Comparison of ENCODE assay signal across 26 cellular contexts in genomic region chr3:57409471-57409870, GRCh38.
"Had no signal": no experiment of that assay in that cellular context is flagged by ENCODE, and none has a peak within 500 bp of the region (broad histone marks: within the 10 kb centered on the region; RNA-seq: fewer than 3 reads in every experiment).

No MANE protein-coding gene starts in this region.

- DNase-seq: naive thymus-derived CD4-positive, alpha-beta T cell; natural killer cell; occipital lobe; ovary; posterior cingulate gyrus; psoas muscle; right cardiac atrium; right lobe of liver; sigmoid colon; small intestine; stimulated activated CD4-positive, alpha-beta T cell treated with anti-CD3 and anti-CD28 coated beads, Interleukin-1b, Interleukin-23, amount 100 ng/mL, for 48 hours; stimulated activated CD4-positive, alpha-beta T cell treated with anti-CD3 and anti-CD28 coated beads, Interleukin-4, amount 100 ng/mL, for 1 hour; stimulated activated CD4-positive, alpha-beta T cell treated with anti-CD3 and anti-CD28 coated beads, Interleukin-4, amount 100 ng/mL, for 4 hours; stimulated activated CD8-positive, alpha-beta memory T cell treated with anti-CD3 and anti-CD28 coated beads, Interleukin-4, amount 100 ng/mL, for 48 hours; stimulated activated naive CD4-positive, alpha-beta T cell; stimulated activated naive CD8-positive, alpha-beta T cell treated with anti-CD3 and anti-CD28 coated beads, Interleukin-15, amount 100 ng/mL, for 72 hours; stimulated activated naive CD8-positive, alpha-beta T cell treated with anti-CD3 and anti-CD28 coated beads, Interleukin-15, Interleukin-2, amounts not matched to agents 100 U/mL and 50 U/mL, for 24 hours; substantia nigra; testis; tibial artery; transverse colon; upper lobe of left lung; uterus had no signal

- H3K9ac ChIP-seq: neural progenitor cell, parathyroid adenoma had no signal

- FAIRE-seq: small intestine had no signal

- H3K4me1 ChIP-seq: neural progenitor cell, parathyroid adenoma, psoas muscle, right lobe of liver, sigmoid colon, suprapubic skin, testis, tibial artery, upper lobe of left lung, uterus had no signal

- H3K27me3 ChIP-seq: neural progenitor cell, ovary, right lobe of liver, sigmoid colon, suprapubic skin, testis, tibial artery, transverse colon, upper lobe of left lung, uterus had no signal

- H3K27ac ChIP-seq: neural progenitor cell, ovary, parathyroid adenoma, psoas muscle, right lobe of liver, sigmoid colon, suprapubic skin, testis, tibial artery, transverse colon, upper lobe of left lung, uterus had no signal

- H3K36me3 ChIP-seq: neural progenitor cell, ovary, right lobe of liver, sigmoid colon, suprapubic skin, tibial artery, transverse colon, upper lobe of left lung, uterus had no signal

- H3K4me3 ChIP-seq: neural progenitor cell, ovary, psoas muscle, right lobe of liver, sigmoid colon, suprapubic skin, testis, tibial artery, transverse colon, upper lobe of left lung, uterus had no signal

- H3K4me2 ChIP-seq: neural progenitor cell had no signal

- H3K79me2 ChIP-seq: parathyroid adenoma had no signal
